ENCODE assay signal across 9 cellular contexts in the genomic region with DNA sequence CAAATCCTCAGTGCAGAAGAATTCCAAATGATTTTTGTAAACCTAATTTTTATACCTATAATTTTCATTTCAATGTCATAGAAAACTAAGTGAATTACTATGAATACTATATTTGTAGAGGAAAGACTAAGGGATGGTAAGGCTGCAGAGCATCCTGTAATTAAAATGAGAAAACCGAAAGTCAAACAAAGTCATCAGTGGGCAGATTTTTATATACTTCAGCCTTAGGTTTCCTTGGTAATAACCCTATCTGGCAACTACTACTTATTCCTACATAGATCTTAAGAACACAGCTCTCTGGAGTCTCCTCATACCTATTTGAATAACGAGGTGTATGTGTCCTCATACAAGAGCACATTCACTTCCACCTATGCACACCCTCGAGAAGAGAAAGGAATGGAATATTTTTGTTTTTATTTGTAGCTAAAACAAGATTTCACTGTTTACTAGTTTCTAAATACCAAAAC.
A peak's percentile ranks its signal among the peaks of the same experiment; 100 is the strongest.
DNase-seq lines count a peak whose midpoint lies in the region; ATAC-seq and TF ChIP-seq lines count a peak whose summit lies in the region.
"Had no signal": no experiment of that assay in that cellular context is flagged by ENCODE, and none has a peak within 500 bp of the region (broad histone marks: within the 10 kb centered on the region; RNA-seq: fewer than 3 reads in every experiment).

No MANE protein-coding gene starts in this region.

- H3K27ac ChIP-seq in dorsolateral prefrontal cortex = peak overlapping the region; percentile 22 to 98 (median 89)

- H3K36me3 Mint-ChIP-seq in T-helper 2 cell treated with Interferon-gamma antibody and Interleukin-4, amounts not matched to agents 5 μg/mL and 100 μg/mL, for 36 hours (ENCODE audit: low read depth) = no peaks in the 10 kb centered on the region
- H3K36me3 Mint-ChIP-seq in IgD-negative memory B cell (no peaks in the 10 kb centered on the region), progenitor cell of endocrine pancreas (ENCODE audit: insufficient read depth) (no peaks in the 10 kb centered on the region)
- H3K36me3 Mint-ChIP-seq in stimulated activated memory B cell treated with anti-CD40 and anti-IgM and Interleukin-4, amounts not matched to agents 10 μg/mL and 1 μg/mL and 100 μg/mL, for 72 hours = no peaks in the 10 kb centered on the region

- H3K27me3 Mint-ChIP-seq in T-helper 2 cell treated with Interferon-gamma antibody and Interleukin-4, amounts not matched to agents 5 μg/mL and 100 μg/mL, for 36 hours (ENCODE audit: low read depth) = no peaks in the 10 kb centered on the region
- no peaks in the 10 kb centered on the region for H3K27me3 Mint-ChIP-seq in IgD-negative memory B cell
- no peaks in the 10 kb centered on the region for H3K27me3 Mint-ChIP-seq in stimulated activated memory B cell treated with anti-CD40 and anti-IgM and Interleukin-4, amounts not matched to agents 10 μg/mL and 1 μg/mL and 100 μg/mL, for 72 hours
- H3K27me3 Mint-ChIP-seq in progenitor cell of endocrine pancreas = no peaks in the 10 kb centered on the region

- peak overlapping the region; percentile 93 for H3K27ac Mint-ChIP-seq in T-helper 2 cell treated with Interferon-gamma antibody and Interleukin-4, amounts not matched to agents 5 μg/mL and 100 μg/mL, for 36 hours
- H3K27ac Mint-ChIP-seq in IgD-negative memory B cell = peak overlapping the region in 1 of 3 donors; percentile 69
- H3K27ac Mint-ChIP-seq in stimulated activated memory B cell treated with anti-CD40 and anti-IgM and Interleukin-4, amounts not matched to agents 10 μg/mL and 1 μg/mL and 100 μg/mL, for 72 hours = peak overlapping the region; percentile 74
- no peak overlapping the region for H3K27ac Mint-ChIP-seq in progenitor cell of endocrine pancreas

- no peaks in the 10 kb centered on the region for H3K9me3 Mint-ChIP-seq in T-helper 2 cell treated with Interferon-gamma antibody and Interleukin-4, amounts not matched to agents 5 μg/mL and 100 μg/mL, for 36 hours
- H3K9me3 Mint-ChIP-seq in IgD-negative memory B cell (no peaks in the 10 kb centered on the region), progenitor cell of endocrine pancreas (ENCODE audit: low read depth) (no peaks in the 10 kb centered on the region)
- no peaks in the 10 kb centered on the region for H3K9me3 Mint-ChIP-seq in stimulated activated memory B cell treated with anti-CD40 and anti-IgM and Interleukin-4, amounts not matched to agents 10 μg/mL and 1 μg/mL and 100 μg/mL, for 72 hours

- H3K27me3 ChIP-seq in dorsolateral prefrontal cortex = no peaks in the 10 kb centered on the region

- no peak for TF ChIP-seq CTCF in dorsolateral prefrontal cortex (IDR thresholded peaks at IDR 0.05 in 54 of 56, conservative IDR thresholded peaks at IDR 0.05 in 2 of 56; ENCODE audit: low read depth in 1 of 56, partially characterized antibody in 56 of 56)
- no peak for TF ChIP-seq CTCF in progenitor cell of endocrine pancreas (IDR thresholded peaks at IDR 0.05; ENCODE audit: unreplicated experiment)

- peaks cover 35% of the 10 kb centered on the region for H3K4me1 Mint-ChIP-seq in T-helper 2 cell treated with Interferon-gamma antibody and Interleukin-4, amounts not matched to agents 5 μg/mL and 100 μg/mL, for 36 hours (ENCODE audit: low read depth)
- H3K4me1 Mint-ChIP-seq in IgD-negative memory B cell (peaks cover 12 to 23% (median 19%) of the 10 kb centered on the region in 3 donors), progenitor cell of endocrine pancreas (ENCODE audit: low read depth) (peaks cover 1% of the 10 kb centered on the region)
- peaks cover 26% of the 10 kb centered on the region for H3K4me1 Mint-ChIP-seq in stimulated activated memory B cell treated with anti-CD40 and anti-IgM and Interleukin-4, amounts not matched to agents 10 μg/mL and 1 μg/mL and 100 μg/mL, for 72 hours

- H3K4me3 ChIP-seq in dorsolateral prefrontal cortex = peak overlapping the region in 35 of 59 donors; percentile 0 to 50 (median 15)

- H3K4me3 Mint-ChIP-seq in T-helper 2 cell treated with Interferon-gamma antibody and Interleukin-4, amounts not matched to agents 5 μg/mL and 100 μg/mL, for 36 hours = peak overlapping the region; percentile 78
- H3K4me3 Mint-ChIP-seq in IgD-negative memory B cell (peak overlapping the region; percentile 19 to 81 (median 69)), progenitor cell of endocrine pancreas (ENCODE audit: low read depth) (no peak overlapping the region)
- peak overlapping the region; percentile 64 for H3K4me3 Mint-ChIP-seq in stimulated activated memory B cell treated with anti-CD40 and anti-IgM and Interleukin-4, amounts not matched to agents 10 μg/mL and 1 μg/mL and 100 μg/mL, for 72 hours

- intact Hi-C loops in dorsolateral prefrontal cortex (cut with DNase I) = loop anchor here (2.0 to 5.0 kb wide), 3 partner anchors 129 to 264 kb away; no protein-coding TSS in a partner anchor

- no peak for ATAC-seq in stimulated activated memory B cell treated with anti-CD40 and anti-IgM and Interleukin-4, amounts not matched to agents 10 μg/mL and 1 μg/mL and 100 μg/mL, for 72 hours

- no peak for DNase-seq in T-helper 2 cell treated with Interferon-gamma antibody and Interleukin-4, amounts not matched to agents 5 μg/mL and 100 μg/mL, for 36 hours (ENCODE audit: low spot score)
- DNase-seq in T-helper 2 cell (no peak), dorsolateral prefrontal cortex (no peak), GM19238 (ENCODE audit: insufficient read length, low spot score) (no peak), HT-29 (ENCODE audit: low spot score) (no peak), progenitor cell of endocrine pancreas (ENCODE audit: low spot score, unreplicated experiment) (no peak)
- DNase-seq: NCI-H1092 treated with DMSO at 0.1 percent for 48 hours had no signal
